ENCODE assay signal across 14 cellular contexts in the genomic region with DNA sequence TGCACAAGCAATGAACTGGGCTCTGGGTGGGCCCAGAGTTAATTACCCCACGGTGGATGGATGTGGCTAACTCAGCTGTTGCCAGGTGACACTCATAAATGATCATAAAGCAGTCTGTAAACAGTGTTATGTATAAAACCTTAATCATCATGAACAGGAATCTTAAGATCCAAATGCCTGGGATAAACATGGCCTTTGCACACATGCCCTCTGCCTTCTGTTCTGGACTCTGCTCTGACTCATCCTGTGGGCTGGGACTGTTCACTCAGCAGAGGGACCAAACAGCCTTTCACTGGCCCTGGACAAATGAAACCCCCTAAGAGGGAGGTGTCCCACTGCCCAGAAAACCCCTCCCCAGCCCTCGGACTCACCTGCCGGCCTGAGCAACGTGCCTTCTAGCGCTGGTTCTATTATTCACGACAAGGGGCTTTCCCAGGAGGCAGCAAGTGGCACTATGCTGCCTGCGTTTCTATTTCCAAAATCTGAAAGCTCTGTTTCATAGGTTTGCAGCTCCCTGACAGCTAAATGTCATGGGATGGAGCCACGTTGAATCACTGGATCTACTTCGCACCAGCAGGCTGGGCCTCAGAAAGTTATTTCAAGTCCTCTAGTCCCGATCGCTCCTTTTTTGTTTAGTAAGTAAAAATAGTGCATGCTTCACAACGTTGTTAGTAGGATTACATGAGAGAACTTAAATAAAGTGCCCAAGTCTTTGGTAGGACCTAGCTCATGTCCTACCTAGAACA. TPM values are rescaled to one million over a fixed set of nuclear protein-coding genes. Genes with fewer than 3 reads are reported as not detected.
DNase-seq lines count a peak whose midpoint lies in the region; FAIRE-seq and TF ChIP-seq lines count a peak whose summit lies in the region.
"Had no signal": no experiment of that assay in that cellular context is flagged by ENCODE, and none has a peak within 500 bp of the region (broad histone marks: within the 10 kb centered on the region; RNA-seq: fewer than 3 reads in every experiment).

No MANE protein-coding gene starts in this region.

- H3K9me3 ChIP-seq in Caco-2 (no peaks in the 10 kb centered on the region), left ventricle myocardium inferior (replicated peaks) (no peaks in the 10 kb centered on the region), sigmoid colon (no peaks in the 10 kb centered on the region)

- H3K4me3 ChIP-seq in Caco-2 (ENCODE audit: low read depth, low read length) (no peak overlapping the region), left ventricle myocardium inferior (peak overlapping the region; percentile 29), sigmoid colon (no peak overlapping the region)
- H3K4me3 ChIP-seq: GM12878, skin epidermis had no signal

- no peaks in the 10 kb centered on the region for H3K27me3 Mint-ChIP-seq in Caco-2 (ENCODE audit: insufficient read depth, unreplicated experiment)
- H3K27me3 Mint-ChIP-seq: CD4-positive, alpha-beta memory T cell had no signal

- intact Hi-C loops in Caco-2 (cut with micrococcal nuclease; ENCODE audit: unreplicated experiment) = no loop called here
- intact Hi-C loops in left ventricle myocardium inferior (cut with micrococcal nuclease) = no loop called here
- intact Hi-C loops in sigmoid colon (cut with DNase I) = no loop called here

- DNase-seq in Caco-2 (peak; percentile 19 to 47), left ventricle myocardium inferior (no peak), sigmoid colon (no peak), NCI-H1694 (lab: John Stamatoyannopoulos, UW) (no peak), GOT3 (lab: John Stamatoyannopoulos, UW) (no peak), C1 segment of cervical spinal cord (lab: John Stamatoyannopoulos, UW) (no peak), GM19239 (ENCODE audit: insufficient read length, low spot score) (no peak)
- DNase-seq: CD4-positive, alpha-beta memory T cell; NCI-H1092 treated with DMSO at 0.1 percent for 48 hours had no signal

- FAIRE-seq in GM19239 (lab: Jason Lieb, UNC) = no peak
- FAIRE-seq: GM12878 had no signal

- TF ChIP-seq POLR2A in sigmoid colon (IDR thresholded peaks at IDR 0.05) = no peak

- no peak for TF ChIP-seq EP300 in sigmoid colon (IDR thresholded peaks at IDR 0.05)

- CTCF ChIA-PET in Caco-2 (lab: Charles Lee) = no interaction called here

- 33 to 66% methylated on average over 12 of the region's 12 CpGs for WGBS in sigmoid colon, 2 donors

- H3K36me3 ChIP-seq in Caco-2 (ENCODE audit: control insufficient read depth, insufficient read depth, low read length) (no peaks in the 10 kb centered on the region), left ventricle myocardium inferior (no peaks in the 10 kb centered on the region), sigmoid colon (no peaks in the 10 kb centered on the region)

- no peak overlapping the region for H3K4me3 Mint-ChIP-seq in Caco-2 (ENCODE audit: unreplicated experiment)
- H3K4me3 Mint-ChIP-seq: CD4-positive, alpha-beta memory T cell; mesothelial cell of epicardium had no signal

- POLR2A ChIA-PET in Caco-2 (lab: Charles Lee) = no interaction called here

- H3K36me3 Mint-ChIP-seq in Caco-2 (ENCODE audit: insufficient read depth, unreplicated experiment) = no peaks in the 10 kb centered on the region
- H3K36me3 Mint-ChIP-seq: CD4-positive, alpha-beta memory T cell; mesothelial cell of epicardium had no signal

- H3K4me1 Mint-ChIP-seq in Caco-2 (ENCODE audit: low read depth, unreplicated experiment) = no peaks in the 10 kb centered on the region
- H3K4me1 Mint-ChIP-seq: CD4-positive, alpha-beta memory T cell had no signal

- H3K27me3 ChIP-seq in Caco-2 (replicated peaks; ENCODE audit: control insufficient read depth, insufficient read depth, low read length) (no peaks in the 10 kb centered on the region), left ventricle myocardium inferior (ENCODE audit: low read depth) (no peaks in the 10 kb centered on the region), sigmoid colon (no peaks in the 10 kb centered on the region)

- H3K27ac ChIP-seq in VCaP (peak overlapping the region; percentile 37; the same call in 1 of the 2 replicates), left ventricle myocardium inferior (replicated peaks) (peak overlapping the region; percentile 89), sigmoid colon (peak overlapping the region; percentile 71 to 84 (median 76))
- H3K27ac ChIP-seq: HL-60 had no signal

- TF ChIP-seq CTCF in Caco-2 (IDR thresholded peaks at IDR 0.05; ENCODE audit: insufficient read depth in 1 of 2, low read depth in 1 of 2, low read length in 1 of 2, severe bottlenecking in 1 of 2, unreplicated experiment in 1 of 2) (no peak), VCaP (conservative IDR thresholded peaks at IDR 0.05) (no peak), left ventricle myocardium inferior (IDR thresholded peaks at IDR 0.05; ENCODE audit: borderline replicate concordance) (no peak), sigmoid colon (IDR thresholded peaks at IDR 0.05) (no peak)

- no peaks in the 10 kb centered on the region for H3K4me1 ChIP-seq in Caco-2
- H3K4me1 ChIP-seq in left ventricle myocardium inferior = peaks cover 100% of the 10 kb centered on the region
- peaks cover 0 to 79% (median 57%) of the 10 kb centered on the region in 4 donors for H3K4me1 ChIP-seq in sigmoid colon

- H3K9me3 Mint-ChIP-seq in Caco-2 (ENCODE audit: unreplicated experiment) = no peaks in the 10 kb centered on the region
- H3K9me3 Mint-ChIP-seq: mesothelial cell of epicardium had no signal

- no peak overlapping the region for H3K27ac Mint-ChIP-seq in Caco-2 (ENCODE audit: unreplicated experiment)
- H3K27ac Mint-ChIP-seq: CD4-positive, alpha-beta memory T cell; mesothelial cell of epicardium had no signal

- no TSS peak for BruUV-seq in Caco-2 (replicated peaks; lab: Mats Ljungman, UMichigan)

RNA-seq across cellular contexts. Expression of a gene that starts 53.0 kb away (rescaled TPM):
- total RNA-seq in Caco-2 (2022) (3.2 and 5.8 TPM in 2 replicates), left ventricle myocardium inferior (117 TPM), sigmoid colon (10 to 100 TPM; 38.0 to 74.4 (median 61.2) TPM)
- polyA plus RNA-seq in sigmoid colon = 10 to 100 TPM in 1 of 3 donors, 1 to 10 TPM in 2; 5.8 to 12.0 (median 7.2) TPM

Comparison
In these comparisons a context has a peak if more than half of its experiments do, and no peak if none do; other contexts are left out.
1. DNase-seq: peak in Caco-2 (2 of 2); none in left ventricle myocardium inferior (single experiment), sigmoid colon (single experiment), NCI-H1694 (single experiment), GOT3 (single experiment), C1 segment of cervical spinal cord (0 of 14) and GM19239 (single experiment).
2. H3K27ac ChIP-seq: peak in every context shown above with its lines; median percentile 89 in left ventricle myocardium inferior; 76 in sigmoid colon; 37 in VCaP.